In genomic region chrX:153435845-153436244, GRCh38 we compare ENCODE assay signal across 32 cellular contexts. TPM values are rescaled to one million over a fixed set of nuclear protein-coding genes. Genes with fewer than 3 reads are reported as not detected.
"Had no signal": no experiment of that assay in that cellular context is flagged by ENCODE, and none has a peak within 500 bp of the region (broad histone marks: within the 10 kb centered on the region; RNA-seq: fewer than 3 reads in every experiment).

No MANE protein-coding gene starts in this region.

- H3K27me3 ChIP-seq: colonic mucosa, heart right ventricle, left lung had no signal

- H3K4me3 ChIP-seq: colonic mucosa, esophagus squamous epithelium, gastrocnemius medialis, heart right ventricle, left lung, lower lobe of right lung, mucosa of descending colon had no signal

- H3K9me3 ChIP-seq: colonic mucosa, gastrocnemius medialis, left lung, lower lobe of right lung, mucosa of descending colon had no signal

- H3K27ac ChIP-seq: colonic mucosa, epithelial cell of prostate, esophagus squamous epithelium, gastrocnemius medialis, heart right ventricle, left lung, lower lobe of right lung had no signal

- H3K36me3 ChIP-seq: colonic mucosa, esophagus squamous epithelium, gastrocnemius medialis, heart right ventricle, left lung, lower lobe of right lung had no signal

- FAIRE-seq: endometrium, islet of Langerhans, keratinocyte had no signal

- H3K4me1 ChIP-seq: colonic mucosa, esophagus squamous epithelium, gastrocnemius medialis, heart right ventricle, left lung, lower lobe of right lung had no signal

- DNase-seq: colonic mucosa; cortex of kidney; effector CD8-positive, alpha-beta T cell; effector memory CD8-positive, alpha-beta T cell; endodermal cell; erythroblast; esophagus squamous epithelium; foreskin fibroblast; foreskin melanocyte; gastrocnemius medialis; glutamatergic neuron; heart right ventricle; hippocampal formation; left cardiac atrium; left lung; left ventricle myocardium superior; lower lobe of right lung; mesenchymal stem cell; mucosa of descending colon; naive B cell had no signal

- ATAC-seq: effector memory CD8-positive, alpha-beta T cell; esophagus mucosa; gastrocnemius medialis; heart right ventricle; left cardiac atrium; left lung; left ventricle myocardium superior; lower lobe of right lung; mucosa of descending colon had no signal

RNA-seq across cellular contexts. Expression of gene ZFP92, which starts 24.6 kb away (rescaled TPM):
- total RNA-seq: myocyte had no signal

RNA-seq across cellular contexts. Expression of gene PNMA6E, which starts 34.7 kb away (rescaled TPM):
- total RNA-seq: colonic mucosa, dermis microvascular lymphatic vessel endothelial cell, endodermal cell, esophagus mucosa, esophagus squamous epithelium, gastrocnemius medialis, glomerular endothelial cell, heart right ventricle, kidney epithelial cell, left cardiac atrium, left lung, left ventricle myocardium superior, lower lobe of right lung, lung microvascular endothelial cell, mesenteric fat pad, mesothelial cell of epicardium, mucosa of descending colon, myocyte had no signal
- polyA plus RNA-seq: heart right ventricle, keratinocyte had no signal
